1 cellular context compared by ENCODE assay signal in genomic region chr2:133365117-133365516, GRCh38.
TF ChIP-seq lines count a peak whose summit lies in the region.

No MANE protein-coding gene starts in this region.

TF ChIP-seq in IMR-90, 13 proteins besides CTCF, POLR2A, EP300 and RAD21:
- TF ChIP-seq BHLHE40 (IDR thresholded peaks at IDR 0.05; ENCODE audit: low read depth, low read length) (no peak), RFX5 (IDR thresholded peaks at IDR 0.05; ENCODE audit: low read depth, low read length) (no peak), MAZ (IDR thresholded peaks at IDR 0.05; ENCODE audit: borderline replicate concordance, low read depth, low read length) (no peak), SMC3 (IDR thresholded peaks at IDR 0.05; ENCODE audit: low read depth, low read length) (no peak), NFE2L2 (IDR thresholded peaks at IDR 0.05; ENCODE audit: low read depth, low read length) (no peak), USF2 (IDR thresholded peaks at IDR 0.05; ENCODE audit: low read depth, low read length) (no peak), CHD1 (IDR thresholded peaks at IDR 0.05; ENCODE audit: low read depth, low read length) (no peak)
